12 cellular contexts compared by ENCODE assay signal in genomic region chr18:22344908-22345670, GRCh38.
A peak's percentile ranks its signal among the peaks of the same experiment; 100 is the strongest.
DNase-seq lines count a peak whose midpoint lies in the region; ATAC-seq lines count a peak whose summit lies in the region.
"Had no signal": no experiment of that assay in that cellular context is flagged by ENCODE, and none has a peak within 500 bp of the region (broad histone marks: within the 10 kb centered on the region; RNA-seq: fewer than 3 reads in every experiment).

No MANE protein-coding gene starts in this region.

- ATAC-seq in CD4-positive, CD25-positive, alpha-beta regulatory T cell (ENCODE audit: low read depth in 2 of 2): peak; percentile 36 to 55
- ATAC-seq: GM23338 had no signal

- H3K27ac ChIP-seq in CD4-positive, CD25-positive, alpha-beta regulatory T cell (ENCODE audit: insufficient read depth, low read length, poor library complexity, severe bottlenecking): no peak overlapping the region
- H3K27ac ChIP-seq in GM23248: no peak overlapping the region
- peak overlapping the region; percentile 81 to 94 for H3K27ac ChIP-seq in mucosa of rectum (ENCODE audit: low read depth in 2 of 2, low read length in 2 of 2)
- H3K27ac ChIP-seq: BLaER1 had no signal

- no peaks in the 10 kb centered on the region for H3K9me3 ChIP-seq in CD4-positive, CD25-positive, alpha-beta regulatory T cell (ENCODE audit: control insufficient read depth in 2 of 2, low read length in 2 of 2)
- H3K9me3 ChIP-seq in GM23248 (ENCODE audit: low read depth) (no peaks in the 10 kb centered on the region), mucosa of rectum (ENCODE audit: control insufficient read depth in 2 of 2, low read length in 2 of 2) (no peaks in the 10 kb centered on the region)

- H3K9me2 ChIP-seq in GM23248 (ENCODE audit: insufficient read depth): no peaks in the 10 kb centered on the region

- H3K9ac ChIP-seq in GM23248 (no peak overlapping the region), mucosa of rectum (ENCODE audit: low read depth in 1 of 2, low read length in 2 of 2) (no peak overlapping the region)
- H3K9ac ChIP-seq: BLaER1 had no signal

- H2AFZ ChIP-seq in GM23248: no peak overlapping the region
- H2AFZ ChIP-seq: GM23338 had no signal

- peak overlapping the region; percentile 41 to 86 (median 70) for H3K27ac Mint-ChIP-seq in CD4-positive, CD25-positive, alpha-beta regulatory T cell
- H3K27ac Mint-ChIP-seq in activated naive CD8-positive, alpha-beta T cell: peak overlapping the region; percentile 51
- H3K27ac Mint-ChIP-seq in T-helper 2 cell treated with Interferon-gamma antibody and Interleukin-4, amounts not matched to agents 5 μg/mL and 100 μg/mL, for 36 hours: no peak overlapping the region
- H3K27ac Mint-ChIP-seq: GM23338; T-helper 1 cell treated with Interleukin-12 subunit alpha and Interleukin-12 subunit beta and Interleukin-4 antibody, amounts not matched to agents 30 μg/mL and 1 μg/mL, for 36 hours had no signal

- H3K36me3 ChIP-seq in CD4-positive, CD25-positive, alpha-beta regulatory T cell (ENCODE audit: control insufficient read depth, insufficient read depth, low read length): no peaks in the 10 kb centered on the region
- H3K36me3 ChIP-seq in GM23248 (ENCODE audit: low read depth) (no peaks in the 10 kb centered on the region), mucosa of rectum (ENCODE audit: control insufficient read depth in 2 of 2, insufficient read depth in 2 of 2, low read length in 2 of 2) (no peaks in the 10 kb centered on the region)
- H3K36me3 ChIP-seq: BLaER1 had no signal

- no peaks in the 10 kb centered on the region for H3K79me2 ChIP-seq in GM23248 (ENCODE audit: insufficient read depth)

- peaks cover 15% of the 10 kb centered on the region for H3K27me3 ChIP-seq in CD4-positive, CD25-positive, alpha-beta regulatory T cell (ENCODE audit: control insufficient read depth, insufficient read depth, low read length)
- no peaks in the 10 kb centered on the region for H3K27me3 ChIP-seq in GM23248 (replicated peaks; ENCODE audit: insufficient read depth)
- H3K27me3 ChIP-seq in mucosa of rectum (ENCODE audit: control insufficient read depth in 2 of 2, insufficient read depth in 2 of 2, low read length in 2 of 2): peaks cover 0 to 2% of the 10 kb centered on the region in 2 donors
- H3K27me3 ChIP-seq: BLaER1 had no signal

- H3K4me3 ChIP-seq in CD4-positive, CD25-positive, alpha-beta regulatory T cell (ENCODE audit: low read depth, low read length): no peak overlapping the region
- no peak overlapping the region for H3K4me3 ChIP-seq in GM23248
- no peak overlapping the region for H3K4me3 ChIP-seq in mucosa of rectum (ENCODE audit: low read length in 2 of 2)
- H3K4me3 ChIP-seq: BLaER1, GM23338 had no signal

- H3F3A ChIP-seq in GM23248 (ENCODE audit: insufficient read depth): peaks cover 45% of the 10 kb centered on the region

- H3K4me2 ChIP-seq in GM23248 (ENCODE audit: unreplicated experiment): peak overlapping the region; percentile 30
- H3K4me2 ChIP-seq: BLaER1, GM23338 had no signal

- H3K9me3 Mint-ChIP-seq in CD4-positive, CD25-positive, alpha-beta regulatory T cell: peaks cover 0 to 4% (median 0%) of the 10 kb centered on the region in 7 donors
- H3K9me3 Mint-ChIP-seq in activated naive CD8-positive, alpha-beta T cell (ENCODE audit: low read depth): no peaks in the 10 kb centered on the region
- H3K9me3 Mint-ChIP-seq in T-helper 2 cell treated with Interferon-gamma antibody and Interleukin-4, amounts not matched to agents 5 μg/mL and 100 μg/mL, for 36 hours: no peaks in the 10 kb centered on the region
- H3K9me3 Mint-ChIP-seq: GM23338; T-helper 1 cell treated with Interleukin-12 subunit alpha and Interleukin-12 subunit beta and Interleukin-4 antibody, amounts not matched to agents 30 μg/mL and 1 μg/mL, for 36 hours had no signal

- no peaks in the 10 kb centered on the region for H4K20me1 ChIP-seq in GM23248 (ENCODE audit: insufficient read depth)
- H4K20me1 ChIP-seq: BLaER1 had no signal

- in situ Hi-C loops in GM23248 (cut with MboI): no loop called here

- peak overlapping the region in 3 of 4 donors; percentile 3 to 83 (median 56) for H3K4me3 Mint-ChIP-seq in CD4-positive, CD25-positive, alpha-beta regulatory T cell
- H3K4me3 Mint-ChIP-seq in activated naive CD8-positive, alpha-beta T cell: peak overlapping the region; percentile 30
- no peak overlapping the region for H3K4me3 Mint-ChIP-seq in T-helper 2 cell treated with Interferon-gamma antibody and Interleukin-4, amounts not matched to agents 5 μg/mL and 100 μg/mL, for 36 hours
- H3K4me3 Mint-ChIP-seq: GM23338; T-helper 1 cell treated with Interleukin-12 subunit alpha and Interleukin-12 subunit beta and Interleukin-4 antibody, amounts not matched to agents 30 μg/mL and 1 μg/mL, for 36 hours had no signal

- peaks cover 33% of the 10 kb centered on the region for H3K27me3 Mint-ChIP-seq in CD4-positive, CD25-positive, alpha-beta regulatory T cell
- H3K27me3 Mint-ChIP-seq in activated naive CD8-positive, alpha-beta T cell: peaks cover 13% of the 10 kb centered on the region
- peaks cover 44% of the 10 kb centered on the region for H3K27me3 Mint-ChIP-seq in T-helper 2 cell treated with Interferon-gamma antibody and Interleukin-4, amounts not matched to agents 5 μg/mL and 100 μg/mL, for 36 hours (ENCODE audit: low read depth)

- peaks cover 4% of the 10 kb centered on the region for H3K4me1 ChIP-seq in CD4-positive, CD25-positive, alpha-beta regulatory T cell (ENCODE audit: control insufficient read depth, insufficient read depth, low read length, poor library complexity, severe bottlenecking)
- peaks cover 55% of the 10 kb centered on the region for H3K4me1 ChIP-seq in GM23248 (ENCODE audit: insufficient read depth)
- peaks cover 28 to 44% of the 10 kb centered on the region in 2 donors for H3K4me1 ChIP-seq in mucosa of rectum (ENCODE audit: control insufficient read depth in 2 of 2, insufficient read depth in 2 of 2, low read length in 2 of 2)

- peak in 2 of 3 donors; percentile 7 to 17 for DNase-seq in CD4-positive, CD25-positive, alpha-beta regulatory T cell
- DNase-seq in GM23248: no peak
- DNase-seq in T-helper 2 cell treated with Interferon-gamma antibody and Interleukin-4, amounts not matched to agents 5 μg/mL and 100 μg/mL, for 36 hours (ENCODE audit: low spot score): no peak
- no peak for DNase-seq in GOT3 (lab: John Stamatoyannopoulos, UW)
- no peak for DNase-seq in occipital lobe (lab: John Stamatoyannopoulos, UW)
- DNase-seq in hypothalamus (lab: John Stamatoyannopoulos, UW): no peak
- DNase-seq: NCI-H187 had no signal

- H3K36me3 Mint-ChIP-seq in CD4-positive, CD25-positive, alpha-beta regulatory T cell: no peaks in the 10 kb centered on the region
- H3K36me3 Mint-ChIP-seq in activated naive CD8-positive, alpha-beta T cell: no peaks in the 10 kb centered on the region
- H3K36me3 Mint-ChIP-seq in T-helper 2 cell treated with Interferon-gamma antibody and Interleukin-4, amounts not matched to agents 5 μg/mL and 100 μg/mL, for 36 hours (ENCODE audit: low read depth): no peaks in the 10 kb centered on the region

- peaks cover 0 to 37% (median under 1%) of the 10 kb centered on the region in 4 donors for H3K4me1 Mint-ChIP-seq in CD4-positive, CD25-positive, alpha-beta regulatory T cell
- peaks cover 55% of the 10 kb centered on the region for H3K4me1 Mint-ChIP-seq in activated naive CD8-positive, alpha-beta T cell (ENCODE audit: low read depth)
- H3K4me1 Mint-ChIP-seq in T-helper 2 cell treated with Interferon-gamma antibody and Interleukin-4, amounts not matched to agents 5 μg/mL and 100 μg/mL, for 36 hours (ENCODE audit: low read depth): no peaks in the 10 kb centered on the region

- 60 to 66% methylated on average over 3 of the region's 3 CpGs for WGBS in GM23248 (ENCODE audit: low coverage in 1 of 2, low lambda C conversion rate in 2 of 2, missing lambda C conversion rate in 2 of 2), 2 experiments

Comparison
In these comparisons a context has a peak if more than half of its experiments do, and no peak if none do; other contexts are left out.
1. DNase-seq: peak in CD4-positive, CD25-positive, alpha-beta regulatory T cell (2 of 3); none in GM23248 (single experiment), T-helper 2 cell treated with Interferon-gamma antibody and Interleukin-4, amounts not matched to agents 5 μg/mL and 100 μg/mL, for 36 hours (single experiment), GOT3 (single experiment), occipital lobe (single experiment) and hypothalamus (0 of 51).
2. H3K27ac ChIP-seq: peak in mucosa of rectum (2 of 2); none in CD4-positive, CD25-positive, alpha-beta regulatory T cell (single experiment) and GM23248 (single experiment).